ENCODE assay signal across 27 cellular contexts in genomic region chr11:70072471-70073187, GRCh38. TPM values are rescaled to one million over a fixed set of nuclear protein-coding genes. Genes with fewer than 3 reads are reported as not detected.
DNase-seq lines count a peak whose midpoint lies in the region; ATAC-seq, FAIRE-seq and TF ChIP-seq lines count a peak whose summit lies in the region.
"Had no signal": no experiment of that assay in that cellular context is flagged by ENCODE, and none has a peak within 500 bp of the region (broad histone marks: within the 10 kb centered on the region; RNA-seq: fewer than 3 reads in every experiment).

No MANE protein-coding gene starts in this region.

- H4K20me1 ChIP-seq in astrocyte (ENCODE audit: insufficient read depth, low read length), result no peaks in the 10 kb centered on the region

- ATAC-seq in natural killer cell treated with Interleukin-12 subunit alpha and Interleukin-12 subunit beta and Interleukin-15 and Interleukin-18, amount 100 ng/mL, for 72 hours, result no peak
- no peak for ATAC-seq in natural killer cell
- ATAC-seq in activated CD4-positive, CD25-positive, alpha-beta regulatory T cell treated with anti-CD3 and anti-CD28 coated beads, Interleukin-2, amount 50 U/mL, for 24 hours, result no peak
- no peak for ATAC-seq in stimulated activated effector memory CD8-positive, alpha-beta T cell treated with anti-CD3 and anti-CD28 coated beads, Interleukin-12 subunit alpha, Interleukin-12 subunit beta, amount 100 ng/mL, for 72 hours
- ATAC-seq: activated CD4-positive, alpha-beta T cell treated with anti-CD3 and anti-CD28 coated beads for 36 hours; activated CD8-positive, alpha-beta T cell treated with anti-CD3 and anti-CD28 coated beads, Interleukin-2, amount 10 ng/mL, durations not matched to agents 7 days and 5 days; esophagus mucosa; PC-3 had no signal

- H2AFZ ChIP-seq in astrocyte (ENCODE audit: low read depth, low read length), result no peak overlapping the region
- H2AFZ ChIP-seq: parathyroid adenoma had no signal

- H3K4me2 ChIP-seq in astrocyte (ENCODE audit: low read length), result peak overlapping the region; percentile 73

- no peak for FAIRE-seq in astrocyte (lab: Jason Lieb, UNC)

- peaks cover 0 to 3% of the 10 kb centered on the region in 2 donors for H3K4me1 Mint-ChIP-seq in natural killer cell treated with Interleukin-12 subunit alpha and Interleukin-12 subunit beta and Interleukin-15 and Interleukin-18, amount 100 ng/mL, for 72 hours (ENCODE audit: low read depth in 2 of 2)
- H3K4me1 Mint-ChIP-seq in natural killer cell (no peaks in the 10 kb centered on the region), astrocyte (ENCODE audit: low read depth, unreplicated experiment) (peaks cover 2% of the 10 kb centered on the region)
- H3K4me1 Mint-ChIP-seq in stimulated activated effector memory CD8-positive, alpha-beta T cell treated with anti-CD3 and anti-CD28 coated beads, Interleukin-12 subunit alpha, Interleukin-12 subunit beta, amount 100 ng/mL, for 72 hours, result peaks cover 11% of the 10 kb centered on the region

- H3K9ac ChIP-seq in astrocyte (ENCODE audit: low read length), result no peak overlapping the region
- H3K9ac ChIP-seq: parathyroid adenoma had no signal

- H3K36me3 ChIP-seq in astrocyte (ENCODE audit: insufficient read depth, low read length), result no peaks in the 10 kb centered on the region
- H3K36me3 ChIP-seq in MG63, result no peaks in the 10 kb centered on the region
- H3K36me3 ChIP-seq: BE2C, tibial artery had no signal

- H3K27ac Mint-ChIP-seq in natural killer cell treated with Interleukin-12 subunit alpha and Interleukin-12 subunit beta and Interleukin-15 and Interleukin-18, amount 100 ng/mL, for 72 hours, result no peak overlapping the region
- H3K27ac Mint-ChIP-seq in natural killer cell (no peak overlapping the region), astrocyte (ENCODE audit: unreplicated experiment) (no peak overlapping the region)
- no peak overlapping the region for H3K27ac Mint-ChIP-seq in stimulated activated effector memory CD8-positive, alpha-beta T cell treated with anti-CD3 and anti-CD28 coated beads, Interleukin-12 subunit alpha, Interleukin-12 subunit beta, amount 100 ng/mL, for 72 hours
- H3K27ac Mint-ChIP-seq: activated CD4-positive, alpha-beta T cell treated with anti-CD3 and anti-CD28 coated beads for 36 hours; activated CD8-positive, alpha-beta T cell treated with anti-CD3 and anti-CD28 coated beads, Interleukin-2, amount 10 ng/mL, durations not matched to agents 7 days and 5 days; activated naive CD8-positive, alpha-beta T cell; activated T-helper 2 cell treated with anti-CD3 and anti-CD28 coated beads, Interferon-gamma antibody, Interleukin-2, Interleukin-4, amounts not matched to agents 10 μg/mL and 5 μg/mL and 100 μg/mL, durations not matched to agents 14 hours and 24 hours and 36 hours; memory B cell had no signal

- H3K27me3 Mint-ChIP-seq in natural killer cell treated with Interleukin-12 subunit alpha and Interleukin-12 subunit beta and Interleukin-15 and Interleukin-18, amount 100 ng/mL, for 72 hours, result peaks cover 50 to 65% of the 10 kb centered on the region in 2 donors
- H3K27me3 Mint-ChIP-seq in natural killer cell (ENCODE audit: low read depth in 2 of 2) (peaks cover 44 to 86% of the 10 kb centered on the region in 2 donors), astrocyte (ENCODE audit: low read depth, unreplicated experiment) (peaks cover 87% of the 10 kb centered on the region)

- H3K9me3 ChIP-seq in astrocyte (ENCODE audit: insufficient read depth, low read depth, low read length), result no peaks in the 10 kb centered on the region
- H3K9me3 ChIP-seq in MG63, result no peaks in the 10 kb centered on the region
- H3K9me3 ChIP-seq: BE2C, tibial artery had no signal

- no peak overlapping the region for H3K4me3 ChIP-seq in astrocyte (ENCODE audit: insufficient read depth, low read depth, low read length)
- no peak overlapping the region for H3K4me3 ChIP-seq in MG63
- H3K4me3 ChIP-seq: tibial artery had no signal

- peaks cover 17% of the 10 kb centered on the region for H3K4me1 ChIP-seq in astrocyte (ENCODE audit: insufficient read depth, low read length)
- H3K4me1 ChIP-seq: BE2C had no signal

- H3K36me3 Mint-ChIP-seq in natural killer cell treated with Interleukin-12 subunit alpha and Interleukin-12 subunit beta and Interleukin-15 and Interleukin-18, amount 100 ng/mL, for 72 hours, result no peaks in the 10 kb centered on the region
- H3K36me3 Mint-ChIP-seq in natural killer cell (no peaks in the 10 kb centered on the region), astrocyte (ENCODE audit: low read depth, unreplicated experiment) (no peaks in the 10 kb centered on the region)
- no peaks in the 10 kb centered on the region for H3K36me3 Mint-ChIP-seq in stimulated activated effector memory CD8-positive, alpha-beta T cell treated with anti-CD3 and anti-CD28 coated beads, Interleukin-12 subunit alpha, Interleukin-12 subunit beta, amount 100 ng/mL, for 72 hours
- H3K36me3 Mint-ChIP-seq: activated naive CD8-positive, alpha-beta T cell; memory B cell had no signal

- TF ChIP-seq CTCF in natural killer cell (IDR thresholded peaks at IDR 0.05) (no peak), astrocyte (IDR thresholded peaks at IDR 0.05; ENCODE audit: insufficient read depth, low read depth, low read length) (no peak)

- no peak overlapping the region for H3K27ac ChIP-seq in astrocyte (ENCODE audit: low read depth, low read length)
- H3K27ac ChIP-seq: parathyroid adenoma had no signal

- peaks cover 24% of the 10 kb centered on the region for H3K27me3 ChIP-seq in astrocyte (ENCODE audit: insufficient read depth, low read length)
- no peaks in the 10 kb centered on the region; the same call in 1 of the 2 replicates for H3K27me3 ChIP-seq in MG63
- H3K27me3 ChIP-seq: tibial artery had no signal

- DNase-seq in natural killer cell treated with Interleukin-12 subunit alpha and Interleukin-12 subunit beta and Interleukin-15 and Interleukin-18, amount 100 ng/mL, for 72 hours (ENCODE audit: low spot score), result peak; percentile 37
- DNase-seq in natural killer cell, result no peak
- no peak for DNase-seq in astrocyte (ENCODE audit: low read depth)
- DNase-seq in islet precursor cell, result peak; percentile 37
- DNase-seq in MG63, result no peak
- DNase-seq in COLO668 (lab: John Stamatoyannopoulos, UW; ENCODE audit: unreplicated experiment), result no peak
- no peak for DNase-seq in stimulated activated effector memory CD8-positive, alpha-beta T cell treated with anti-CD3 and anti-CD28 coated beads, Interleukin-12 subunit alpha, Interleukin-12 subunit beta, amount 100 ng/mL, for 72 hours (ENCODE audit: low spot score in 2 of 2)
- DNase-seq: activated CD4-positive, alpha-beta T cell treated with anti-CD3 and anti-CD28 coated beads for 36 hours; activated CD8-positive, alpha-beta T cell treated with anti-CD3 and anti-CD28 coated beads, Interleukin-2, amount 10 ng/mL, durations not matched to agents 7 days and 5 days; BE2C; DMS53; glutamatergic neuron; NCI-H1930; NK-92 treated with Interleukin-12 subunit alpha and Interleukin-12 subunit beta, amount 100 ng/mL, for 24 hours; PC-3; retina; T-helper 2 cell; tibial artery had no signal

- intact Hi-C loops in natural killer cell (cut with micrococcal nuclease), result no loop called here

- no peaks in the 10 kb centered on the region for H3K9me3 Mint-ChIP-seq in natural killer cell treated with Interleukin-12 subunit alpha and Interleukin-12 subunit beta and Interleukin-15 and Interleukin-18, amount 100 ng/mL, for 72 hours
- no peaks in the 10 kb centered on the region for H3K9me3 Mint-ChIP-seq in natural killer cell
- peaks cover 2% of the 10 kb centered on the region for H3K9me3 Mint-ChIP-seq in astrocyte (ENCODE audit: unreplicated experiment)
- H3K9me3 Mint-ChIP-seq in stimulated activated effector memory CD8-positive, alpha-beta T cell treated with anti-CD3 and anti-CD28 coated beads, Interleukin-12 subunit alpha, Interleukin-12 subunit beta, amount 100 ng/mL, for 72 hours, result no peaks in the 10 kb centered on the region
- H3K9me3 Mint-ChIP-seq: activated T-helper 2 cell treated with anti-CD3 and anti-CD28 coated beads, Interferon-gamma antibody, Interleukin-2, Interleukin-4, amounts not matched to agents 10 μg/mL and 5 μg/mL and 100 μg/mL, durations not matched to agents 14 hours and 24 hours and 36 hours; memory B cell; neural crest cell had no signal

- no peak overlapping the region for H3K4me3 Mint-ChIP-seq in natural killer cell treated with Interleukin-12 subunit alpha and Interleukin-12 subunit beta and Interleukin-15 and Interleukin-18, amount 100 ng/mL, for 72 hours
- H3K4me3 Mint-ChIP-seq in natural killer cell, result no peak overlapping the region
- no peak overlapping the region for H3K4me3 Mint-ChIP-seq in astrocyte (ENCODE audit: unreplicated experiment)
- no peak overlapping the region for H3K4me3 Mint-ChIP-seq in stimulated activated effector memory CD8-positive, alpha-beta T cell treated with anti-CD3 and anti-CD28 coated beads, Interleukin-12 subunit alpha, Interleukin-12 subunit beta, amount 100 ng/mL, for 72 hours
- H3K4me3 Mint-ChIP-seq: activated CD4-positive, alpha-beta T cell treated with anti-CD3 and anti-CD28 coated beads for 36 hours; activated CD8-positive, alpha-beta T cell treated with anti-CD3 and anti-CD28 coated beads, Interleukin-2, amount 10 ng/mL, durations not matched to agents 7 days and 5 days; activated naive CD8-positive, alpha-beta T cell; memory B cell; neural crest cell had no signal

- no peaks in the 10 kb centered on the region for H3K79me2 ChIP-seq in astrocyte (ENCODE audit: insufficient read depth, low read length)
- H3K79me2 ChIP-seq: parathyroid adenoma had no signal

RNA-seq across cellular contexts. Expression of gene ANO1, which starts 5.5 kb away (rescaled TPM):
- not detected for total RNA-seq in natural killer cell treated with Interleukin-12 subunit alpha and Interleukin-12 subunit beta and Interleukin-15 and Interleukin-18, amount 100 ng/mL, for 72 hours
- total RNA-seq in natural killer cell (not detected), astrocyte (0.10 and 0.14 TPM in 2 replicates)
- total RNA-seq in MG63 (2014; rRNA removed; shearing (Covaris generic); ENCODE audit: low replicate concordance), result 0.12 and 0.99 TPM in 2 replicates
- total RNA-seq: activated CD4-positive, alpha-beta T cell treated with anti-CD3 and anti-CD28 coated beads for 36 hours; activated CD8-positive, alpha-beta T cell treated with anti-CD3 and anti-CD28 coated beads, Interleukin-2, amount 10 ng/mL, durations not matched to agents 7 days and 5 days; activated T-helper 2 cell treated with anti-CD3 and anti-CD28 coated beads, Interferon-gamma antibody, Interleukin-2, Interleukin-4, amounts not matched to agents 10 μg/mL and 5 μg/mL and 100 μg/mL, durations not matched to agents 14 hours and 24 hours and 36 hours; fibroblast of villous mesenchyme; G401; neural crest cell had no signal

Comparison
In these comparisons a context has a peak if more than half of its experiments do, and no peak if none do; other contexts are left out.
1. DNase-seq: peak in natural killer cell treated with Interleukin-12 subunit alpha and Interleukin-12 subunit beta and Interleukin-15 and Interleukin-18, amount 100 ng/mL, for 72 hours (single experiment) and islet precursor cell (single experiment); none in natural killer cell (single experiment), astrocyte (single experiment), MG63 (single experiment), COLO668 (single experiment) and stimulated activated effector memory CD8-positive, alpha-beta T cell treated with anti-CD3 and anti-CD28 coated beads, Interleukin-12 subunit alpha, Interleukin-12 subunit beta, amount 100 ng/mL, for 72 hours (0 of 2).